21 cellular contexts compared by ENCODE assay signal in genomic region chr1:5883129-5884048, GRCh38.
"Had no signal": no experiment of that assay in that cellular context is flagged by ENCODE, and none has a peak within 500 bp of the region (broad histone marks: within the 10 kb centered on the region; RNA-seq: fewer than 3 reads in every experiment).

No MANE protein-coding gene starts in this region.

- ATAC-seq: left lobe of liver; stimulated activated naive B cell treated with anti-CD40 and anti-IgM and Interleukin-4, amounts not matched to agents 10 μg/mL and 1 μg/mL and 100 μg/mL, for 72 hours had no signal

- H3K27me3 ChIP-seq: colonic mucosa, heart right ventricle, neutrophil, sigmoid colon, stomach, transverse colon had no signal

- H3K4me1 Mint-ChIP-seq: stimulated activated naive B cell treated with anti-CD40 and anti-IgM and Interleukin-4, amounts not matched to agents 10 μg/mL and 1 μg/mL and 100 μg/mL, for 72 hours had no signal

- H3K4me3 Mint-ChIP-seq: naive B cell; nephron; stimulated activated naive B cell treated with anti-CD40 and anti-IgM and Interleukin-4, amounts not matched to agents 10 μg/mL and 1 μg/mL and 100 μg/mL, for 72 hours had no signal

- H3K4me3 ChIP-seq: colonic mucosa, heart right ventricle, lung, sigmoid colon, skin epidermis, stomach, thoracic aorta, transverse colon had no signal

- H3K27me3 Mint-ChIP-seq: naive B cell; stimulated activated naive B cell treated with anti-CD40 and anti-IgM and Interleukin-4, amounts not matched to agents 10 μg/mL and 1 μg/mL and 100 μg/mL, for 72 hours had no signal

- H3K9me3 ChIP-seq: colonic mucosa, neutrophil, thoracic aorta, transverse colon had no signal

- H3K27ac Mint-ChIP-seq: naive B cell; nephron; stimulated activated naive B cell treated with anti-CD40 and anti-IgM and Interleukin-4, amounts not matched to agents 10 μg/mL and 1 μg/mL and 100 μg/mL, for 72 hours had no signal

- H3K27ac ChIP-seq: colonic mucosa, heart right ventricle, neutrophil, sigmoid colon, skin epidermis, stomach, thoracic aorta, transverse colon had no signal

- DNase-seq: cerebellar nuclear complex; colonic mucosa; dermis blood vessel endothelial cell; erythroblast; heart right ventricle; hypothalamus; mesendoderm; naive B cell; sigmoid colon; stimulated activated CD4-positive, alpha-beta T cell treated with anti-CD3 and anti-CD28 coated beads, Interleukin-2, amount 100 ng/mL, for 24 hours; stimulated activated CD4-positive, alpha-beta T cell treated with anti-CD3 and anti-CD28 coated beads, Interleukin-4, amount 100 ng/mL, for 4 hours; stimulated activated naive B cell treated with anti-CD40 and anti-IgM and Interleukin-4, amounts not matched to agents 10 μg/mL and 1 μg/mL and 100 μg/mL, for 72 hours; stomach; substantia nigra; transverse colon had no signal

- H3K4me1 ChIP-seq: colonic mucosa, heart right ventricle, sigmoid colon, stomach, transverse colon had no signal

- H3K36me3 ChIP-seq: colonic mucosa had no signal
